Comparison of ENCODE assay signal across 21 cellular contexts in the genomic region with DNA sequence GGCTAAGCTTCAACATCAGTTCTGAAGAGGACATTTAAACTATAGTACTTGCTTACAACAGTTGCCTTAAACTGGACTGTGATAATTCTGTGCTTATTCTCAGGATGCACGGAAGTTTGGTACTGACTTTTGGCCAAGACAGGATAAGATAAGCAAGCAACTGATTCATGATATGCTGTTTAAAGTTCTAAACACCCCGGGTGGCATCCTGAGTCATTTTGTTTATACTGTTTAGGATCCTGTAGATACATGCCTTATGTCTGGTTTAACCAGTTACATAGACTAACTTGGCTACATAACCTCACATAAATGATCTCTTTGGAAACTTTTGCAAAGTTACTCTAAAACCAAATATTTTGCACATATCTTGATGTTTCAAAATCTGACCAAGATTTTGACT.
A peak's percentile ranks its signal among the peaks of the same experiment; 100 is the strongest.
DNase-seq lines count a peak whose midpoint lies in the region; ATAC-seq and TF ChIP-seq lines count a peak whose summit lies in the region.
"Had no signal": no experiment of that assay in that cellular context is flagged by ENCODE, and none has a peak within 500 bp of the region (broad histone marks: within the 10 kb centered on the region; RNA-seq: fewer than 3 reads in every experiment).

No MANE protein-coding gene starts in this region.

- no peaks in the 10 kb centered on the region for H3K27me3 ChIP-seq in MG63
- H3K27me3 ChIP-seq: vagina had no signal

- no peak overlapping the region for H3K4me3 ChIP-seq in MG63
- H3K4me3 ChIP-seq in astrocyte of the spinal cord (ENCODE audit: low read depth, low read length): no peak overlapping the region
- H3K4me3 ChIP-seq: SK-N-MC, vagina had no signal

- DNase-seq in ELR (ENCODE audit: low read depth): peak; percentile 41
- peak; percentile 50 for DNase-seq in MG63
- DNase-seq in astrocyte of the spinal cord (ENCODE audit: low read depth, low spot score): peak; percentile 65
- DNase-seq in iris pigment epithelial cell (ENCODE audit: low read depth): peak; percentile 37
- no peak for DNase-seq in GM19240 (ENCODE audit: insufficient read length, low spot score)
- no peak for DNase-seq in NCI-H1436 treated with DMSO at 0.1 percent for 48 hours (lab: John Stamatoyannopoulos, UW)
- DNase-seq: activated CD4-positive, alpha-beta memory T cell treated with anti-CD3 and anti-CD28 coated beads, Interleukin-2, amount 10 ng/mL, durations not matched to agents 7 days and 5 days; activated CD4-positive, CD25-positive, alpha-beta regulatory T cell treated with anti-CD3 and anti-CD28 coated beads, Interleukin-2, amount 50 U/mL, for 72 hours; activated naive CD4-positive, alpha-beta T cell treated with anti-CD3 and anti-CD28 coated beads, Interleukin-2, amount 50 U/mL, for 16 hours; amygdala; glutamatergic neuron; H9; KG1; left ventricle myocardium superior; natural killer cell; NCI-H1930 had no signal

- TF ChIP-seq CTCF in astrocyte of the spinal cord (IDR thresholded peaks at IDR 0.05; ENCODE audit: low read depth, low read length): no peak

- in situ Hi-C loops in astrocyte of the spinal cord (cut with HindIII; ENCODE audit: low sequenced_read_pairs): no loop called here

- peaks cover 11% of the 10 kb centered on the region for H3K9me3 ChIP-seq in MG63
- H3K9me3 ChIP-seq: vagina had no signal

- ATAC-seq in GM18519 (IDR thresholded peaks at IDR 0.05; ENCODE audit: low FRiP score, unreplicated experiment): no peak
- no peak for ATAC-seq in GM19455 (IDR thresholded peaks at IDR 0.05; ENCODE audit: unreplicated experiment)
- ATAC-seq: activated T-helper 17 cell treated with anti-CD3 and anti-CD28 coated beads, Interleukin-2, amount 50 U/mL, for 72 hours; left ventricle myocardium superior; natural killer cell had no signal

- no peaks in the 10 kb centered on the region for H3K36me3 ChIP-seq in MG63
- H3K36me3 ChIP-seq: vagina had no signal

Comparison
In these comparisons a context has a peak if more than half of its experiments do, and no peak if none do; other contexts are left out.
1. DNase-seq: peak in ELR (single experiment), MG63 (single experiment), astrocyte of the spinal cord (single experiment) and iris pigment epithelial cell (single experiment); none in GM19240 (single experiment) and NCI-H1436 treated with DMSO at 0.1 percent for 48 hours (single experiment).